ENCODE assay signal across 8 cellular contexts in the genomic region with DNA sequence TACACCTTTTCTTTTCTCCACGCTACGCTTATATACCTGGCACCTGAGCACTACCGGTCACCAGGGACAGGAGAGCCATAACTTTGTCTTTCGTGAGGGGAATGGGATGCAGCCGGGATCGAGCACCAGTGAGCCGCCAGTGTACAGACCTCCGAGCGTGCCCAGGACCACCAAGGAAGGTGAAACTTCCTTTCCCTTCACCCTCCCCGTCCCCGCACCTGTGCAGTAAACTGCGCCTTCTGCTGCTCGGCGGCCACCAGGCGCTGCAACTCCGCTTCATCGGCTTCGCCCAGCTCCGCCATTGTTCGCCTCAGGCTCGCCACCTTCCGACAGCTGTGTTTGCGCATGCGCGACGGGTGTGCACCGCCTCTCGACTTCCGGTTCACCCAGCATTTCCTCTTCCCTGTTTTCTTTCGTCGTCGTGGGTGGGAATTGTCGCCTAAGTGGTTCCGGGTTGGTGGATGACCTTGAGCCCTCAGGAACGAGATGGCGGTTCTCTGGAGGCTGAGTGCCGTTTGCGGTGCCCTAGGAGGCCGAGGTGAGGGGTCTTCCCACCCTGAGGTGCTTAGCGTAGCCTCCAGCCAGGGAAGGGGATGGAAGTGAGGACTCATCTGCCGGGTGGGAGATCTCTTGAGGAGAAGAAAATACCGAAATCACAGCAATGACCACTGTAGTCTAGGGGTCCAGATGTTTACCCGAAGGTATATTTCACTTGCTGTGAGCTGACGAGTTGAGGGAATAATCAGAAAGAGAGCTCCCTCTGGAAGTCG. TPM values are rescaled to one million over a fixed set of nuclear protein-coding genes. Genes with fewer than 3 reads are reported as not detected.
A peak's percentile ranks its signal among the peaks of the same experiment; 100 is the strongest.
DNase-seq lines count a peak whose midpoint lies in the region; ATAC-seq, FAIRE-seq and TF ChIP-seq lines count a peak whose summit lies in the region.

Gene SDHD (plus strand): TSS at position 452 of the 770 bp plus-strand sequence. CDS start 35 bp downstream, at position 487.
A gene with protein sequence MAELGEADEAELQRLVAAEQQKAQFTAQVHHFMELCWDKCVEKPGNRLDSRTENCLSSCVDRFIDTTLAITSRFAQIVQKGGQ (minus strand): TSS at position 335 of the 770 bp plus-strand sequence. CDS start 33 bp downstream, at position 302.

- intact Hi-C loops in cardiac septum (cut with DNase I): loop anchor here (5.0 kb wide), 1 partner anchor 159 kb away; no protein-coding TSS in a partner anchor

- H3K36me3 Mint-ChIP-seq in T-cell (peaks cover 49% of the 10 kb centered on the region), type B pancreatic cell (peaks cover 60% of the 10 kb centered on the region)

- 0 to 1% (median 0%) methylated on average over 45 of the region's 45 CpGs for WGBS in adipose tissue, 3 donors

- H3K9me3 Mint-ChIP-seq in T-cell (no peaks in the 10 kb centered on the region), type B pancreatic cell (no peaks in the 10 kb centered on the region)

- peak within 1 kb of the TSS; percentile 92 to 99 (median 99) for H3K4me3 Mint-ChIP-seq in T-cell
- peak within 1 kb of the TSS; percentile 99 for H3K4me3 Mint-ChIP-seq in type B pancreatic cell

- H3K27ac Mint-ChIP-seq in T-cell (peak within 1 kb of the TSS; percentile 98 to 99), type B pancreatic cell (peak within 1 kb of the TSS; percentile 91)

- no peak within 1 kb of the TSS for H3K27ac ChIP-seq in adipose tissue (ENCODE audit: low read depth, low read length)

- TF ChIP-seq POLR2A in GM12891 (IDR thresholded peaks at IDR 0.05; ENCODE audit: low read depth, low read length): peak; percentile 88

- TF ChIP-seq CTCF in type B pancreatic cell (conservative IDR thresholded peaks at IDR 0.05): peak; percentile 54

- peak; percentile 88 for ATAC-seq in HG02840 (IDR thresholded peaks at IDR 0.05; ENCODE audit: low FRiP score, unreplicated experiment)
- peak; percentile 91 to 94 (median 93) for ATAC-seq in T-cell (replicated peaks in 1 of 4)

- CTCF ChIA-PET in T-cell (lab: Charles Lee): interaction anchor here in 1 of 2 donors (0.7 to 1.7 kb wide), 6 partner anchors 9 to 160 kb away, joined by 3 to 11 read pairs (median 4); partner anchors contain the start of gene NKAPD1

- FAIRE-seq in GM12891 (lab: Jason Lieb, UNC): peak; percentile 99

- H3K4me1 Mint-ChIP-seq in T-cell (peaks cover 54 to 58% (median 57%) of the 10 kb centered on the region in 3 donors), type B pancreatic cell (ENCODE audit: unreplicated experiment) (peaks cover 26% of the 10 kb centered on the region)

- POLR2A ChIA-PET in T-cell (lab: Charles Lee): interaction anchor here (0.7 to 1.8 kb wide), 5 partner anchors 9 to 161 kb away, joined by 3 to 13 read pairs (median 3); partner anchors contain the start of genes NKAPD1 (in 1 of the 2) and PIH1D2 (in 1 of the 2)

- peak; percentile 79 for DNase-seq in GM12891 (ENCODE audit: insufficient read length, low spot score)
- peak; percentile 79 for DNase-seq in NCI-H1436 treated with DMSO at 0.1 percent for 48 hours (lab: John Stamatoyannopoulos, UW)
- peak; percentile 90 to 97 (median 95) for DNase-seq in T-cell
- peak; percentile 98 for DNase-seq in cardiac septum (ENCODE audit: low spot score)
- peak; percentile 98 for DNase-seq in pons (ENCODE audit: low spot score)
- peak; percentile 95 for DNase-seq in type B pancreatic cell (ENCODE audit: extremely low spot score, unreplicated experiment)

- H3K27me3 Mint-ChIP-seq in T-cell (no peaks in the 10 kb centered on the region), type B pancreatic cell (no peaks in the 10 kb centered on the region)

TF ChIP-seq in GM12891, 5 proteins besides CTCF, POLR2A, EP300 and RAD21:
- peak; percentile 87 for TF ChIP-seq POLR2AphosphoS5 (IDR thresholded peaks at IDR 0.05; ENCODE audit: low read depth, low read length)
- peak; percentile 59 for TF ChIP-seq PAX5 (IDR thresholded peaks at IDR 0.05; ENCODE audit: insufficient read depth, low read length, severe bottlenecking)
- TF ChIP-seq POU2F2 (IDR thresholded peaks at IDR 0.05; ENCODE audit: low read depth, low read length): peak; percentile 41; the same call in 1 of the 2 replicates
- peak; percentile 89 for TF ChIP-seq TAF1 (IDR thresholded peaks at IDR 0.05; ENCODE audit: low read depth, low read length)
- TF ChIP-seq SPI1 (IDR thresholded peaks at IDR 0.05; ENCODE audit: low read depth, low read length): peak; percentile 83

RNA-seq across cellular contexts. Expression of gene SDHD, which starts in this region (rescaled TPM):
- polyA plus RNA-seq in GM12891 (2012; ENCODE audit: low read depth, missing spikeins): 111 TPM
- total RNA-seq in T-cell: 10 to 100 TPM; 34.3 to 71.9 (median 69.6) TPM
- 100 to 1,000 TPM in 2 of 3 donors, 10 to 100 TPM in 1; 62.5 to 170 (median 133) TPM for polyA plus RNA-seq in adipose tissue
- 209 TPM for total RNA-seq in cardiac septum
- 67.9 and 97.2 TPM in 2 replicates for total RNA-seq in type B pancreatic cell (ENCODE audit: low replicate concordance)

RNA-seq across cellular contexts. Expression of the second gene that starts in this region (rescaled TPM):
- polyA plus RNA-seq in GM12891 (2012; ENCODE audit: low read depth, missing spikeins): 102 TPM
- 10 to 100 TPM; 13.8 to 23.7 (median 21.1) TPM for total RNA-seq in T-cell
- polyA plus RNA-seq in adipose tissue: 100 to 1,000 TPM in 2 of 3 donors, 10 to 100 TPM in 1; 45.3 to 118 (median 118) TPM
- total RNA-seq in cardiac septum: 100 TPM
- total RNA-seq in type B pancreatic cell (ENCODE audit: low replicate concordance): 80.0 and 84.9 TPM in 2 replicates
